9 cellular contexts compared by ENCODE assay signal in genomic region chr5:23506329-23507236, GRCh38. TPM values are rescaled to one million over a fixed set of nuclear protein-coding genes. Genes with fewer than 3 reads are reported as not detected.
DNase-seq lines count a peak whose midpoint lies in the region; ATAC-seq, FAIRE-seq and TF ChIP-seq lines count a peak whose summit lies in the region.
"Had no signal": no experiment of that assay in that cellular context is flagged by ENCODE, and none has a peak within 500 bp of the region (broad histone marks: within the 10 kb centered on the region; RNA-seq: fewer than 3 reads in every experiment).

No MANE protein-coding gene starts in this region.

- intact Hi-C loops in esophagus muscularis mucosa (cut with DNase I) (no loop called here), pancreas (cut with DNase I) (no loop called here), tibial artery (cut with DNase I; ENCODE audit: low total_unique reads) (no loop called here)

- FAIRE-seq in pancreas (lab: Jason Lieb, UNC) (no peak), RCC 7860 (lab: Jason Lieb, UNC) (no peak)

- H3K4me1 ChIP-seq in esophagus muscularis mucosa, result no peaks in the 10 kb centered on the region
- no peaks in the 10 kb centered on the region for H3K4me1 ChIP-seq in pancreas
- H3K4me1 ChIP-seq in tibial artery, result no peaks in the 10 kb centered on the region

- H3K4me3 ChIP-seq in esophagus muscularis mucosa, result peak overlapping the region in 3 of 4 donors; percentile 12 to 20 (median 18)
- peak overlapping the region in 1 of 4 donors; percentile 13 for H3K4me3 ChIP-seq in pancreas
- H3K4me3 ChIP-seq in tibial artery, result peak overlapping the region in 1 of 2 donors; percentile 4

- ATAC-seq in HG02678 (IDR thresholded peaks at IDR 0.05; ENCODE audit: unreplicated experiment) (peak; percentile 60), pancreas (peak; percentile 42 to 73 (median 62)), HG03196 (IDR thresholded peaks at IDR 0.05; ENCODE audit: unreplicated experiment) (no peak), GM21515 (IDR thresholded peaks at IDR 0.05; ENCODE audit: unreplicated experiment) (no peak)

- 89% methylated on average over 14 of the region's 23 CpGs for WGBS in esophagus muscularis mucosa
- 64 to 72% methylated on average over 23 of the region's 23 CpGs for WGBS in pancreas, 2 donors

- no peak for TF ChIP-seq POLR2A in esophagus muscularis mucosa (IDR thresholded peaks at IDR 0.05; ENCODE audit: low read depth)

- H3K9me3 ChIP-seq in esophagus muscularis mucosa, result no peaks in the 10 kb centered on the region
- no peaks in the 10 kb centered on the region for H3K9me3 ChIP-seq in pancreas
- no peaks in the 10 kb centered on the region for H3K9me3 ChIP-seq in tibial artery

- DNase-seq in NCI-H526 treated with DMSO at 0.1 percent for 48 hours (lab: John Stamatoyannopoulos, UW) (peak; percentile 84), esophagus muscularis mucosa (ENCODE audit: extremely low spot score) (no peak), pancreas (peak in 2 of 6 donors; percentile 28 to 58), RCC 7860 (ENCODE audit: low spot score) (no peak), tibial artery (no peak)

- H3K36me3 ChIP-seq in esophagus muscularis mucosa (no peaks in the 10 kb centered on the region), pancreas (no peaks in the 10 kb centered on the region), tibial artery (no peaks in the 10 kb centered on the region)

- no peak for TF ChIP-seq EP300 in esophagus muscularis mucosa (IDR thresholded peaks at IDR 0.05)

- TF ChIP-seq CTCF in esophagus muscularis mucosa (IDR thresholded peaks at IDR 0.05), result no peak
- TF ChIP-seq CTCF in pancreas (IDR thresholded peaks at IDR 0.05), result no peak
- TF ChIP-seq CTCF in tibial artery (IDR thresholded peaks at IDR 0.05), result no peak

- H3K27ac ChIP-seq in esophagus muscularis mucosa (replicated peaks in 1 of 4) (peak overlapping the region in 1 of 4 donors; percentile 22), pancreas (peak overlapping the region in 2 of 4 donors; percentile 16 to 23), tibial artery (no peak overlapping the region)

- no peaks in the 10 kb centered on the region for H3K27me3 ChIP-seq in esophagus muscularis mucosa
- H3K27me3 ChIP-seq in pancreas, result no peaks in the 10 kb centered on the region
- H3K27me3 ChIP-seq in tibial artery, result no peaks in the 10 kb centered on the region

RNA-seq across cellular contexts. Expression of gene PRDM9, which starts 0.8 kb away (rescaled TPM):
- total RNA-seq in esophagus muscularis mucosa, result not detected
- total RNA-seq in pancreas, result not detected
- not detected for polyA plus RNA-seq in pancreas
- total RNA-seq: cerebellum had no signal

Comparison
In these comparisons a context has a peak if more than half of its experiments do, and no peak if none do; other contexts are left out.
1. ATAC-seq: peak in HG02678 (single experiment) and pancreas (4 of 4); none in HG03196 (single experiment) and GM21515 (single experiment).